In the genomic region with DNA sequence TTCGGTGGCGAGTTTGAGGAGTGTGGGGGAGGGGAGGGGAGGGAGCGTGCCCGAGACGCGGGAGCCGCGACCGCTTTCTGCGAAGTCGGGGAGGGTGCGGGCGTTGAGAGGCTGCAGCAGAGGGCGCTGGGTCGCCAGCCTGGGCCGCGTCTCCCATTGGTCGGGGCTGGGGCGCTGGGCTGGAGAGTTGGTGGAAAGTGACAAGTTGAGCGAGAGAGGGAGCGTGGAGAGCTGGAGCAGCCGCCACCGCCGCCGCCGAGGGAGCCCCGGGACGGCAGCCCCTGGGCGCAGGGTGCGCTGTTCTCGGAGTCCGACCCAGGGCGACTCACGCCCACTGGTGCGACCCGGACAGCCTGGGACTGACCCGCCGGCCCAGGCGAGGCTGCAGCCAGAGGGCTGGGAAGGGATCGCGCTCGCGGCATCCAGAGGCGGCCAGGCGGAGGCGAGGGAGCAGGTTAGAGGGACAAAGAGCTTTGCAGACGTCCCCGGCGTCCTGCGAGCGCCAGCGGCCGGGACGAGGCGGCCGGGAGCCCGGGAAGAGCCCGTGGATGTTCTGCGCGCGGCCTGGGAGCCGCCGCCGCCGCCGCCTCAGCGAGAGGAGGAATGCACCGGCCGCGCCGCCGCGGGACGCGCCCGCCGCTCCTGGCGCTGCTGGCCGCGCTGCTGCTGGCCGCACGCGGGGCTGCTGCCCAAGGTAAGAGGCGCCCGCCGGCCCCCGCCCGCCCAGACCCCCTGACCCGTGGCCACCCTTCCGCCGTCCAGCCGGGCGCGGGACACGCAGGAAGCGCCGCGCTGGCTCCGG, we compare ENCODE assay signal across 2 cellular contexts.
A peak's percentile ranks its signal among the peaks of the same experiment; 100 is the strongest.
TF ChIP-seq lines count a peak whose summit lies in the region.

A gene (plus strand): TSS at position 203 of the 802 bp plus-strand sequence.

TF ChIP-seq in GM12891, 5 proteins besides CTCF, POLR2A, EP300 and RAD21:
- TF ChIP-seq PAX5 (IDR thresholded peaks at IDR 0.05; ENCODE audit: insufficient read depth, low read length, severe bottlenecking) = peak; percentile 10
- no peak for TF ChIP-seq POU2F2 (IDR thresholded peaks at IDR 0.05; ENCODE audit: low read depth, low read length)
- no peak for TF ChIP-seq POLR2AphosphoS5 (IDR thresholded peaks at IDR 0.05; ENCODE audit: low read depth, low read length)

TF ChIP-seq in endothelial cell of umbilical vein, 7 proteins besides CTCF, POLR2A, EP300 and RAD21:
- TF ChIP-seq GATA2 (IDR thresholded peaks at IDR 0.05; ENCODE audit: insufficient read depth, insufficient read length, low read depth, low read length) (no peak), POLR2AphosphoS5 (IDR thresholded peaks at IDR 0.05; ENCODE audit: insufficient read depth, low read depth, low read length) (peak; percentile 18)
